8 cellular contexts compared by ENCODE assay signal in genomic region chr6:170575250-170575649, GRCh38. TPM values are rescaled to one million over a fixed set of nuclear protein-coding genes. Genes with fewer than 3 reads are reported as not detected.
DNase-seq lines count a peak whose midpoint lies in the region; ATAC-seq and TF ChIP-seq lines count a peak whose summit lies in the region.

No MANE protein-coding gene starts in this region.

- H3K36me3 Mint-ChIP-seq in activated CD8-positive, alpha-beta T cell treated with anti-CD3 and anti-CD28 coated beads for 36 hours (ENCODE audit: low read depth), result peaks cover 36% of the 10 kb centered on the region
- peaks cover 44% of the 10 kb centered on the region for H3K36me3 Mint-ChIP-seq in activated CD8-positive, alpha-beta T cell treated with anti-CD3 and anti-CD28 coated beads, Interleukin-2, amount 10 ng/mL, durations not matched to agents 7 days and 5 days (ENCODE audit: low read depth)
- H3K36me3 Mint-ChIP-seq in osteocyte (ENCODE audit: unreplicated experiment) (peaks cover 35% of the 10 kb centered on the region), endothelial cell (ENCODE audit: low read depth, unreplicated experiment) (peaks cover 2% of the 10 kb centered on the region)

- CTCF ChIA-PET in activated CD8-positive, alpha-beta T cell treated with anti-CD3 and anti-CD28 coated beads for 36 hours (lab: Charles Lee), result interaction anchor here (0.6 to 2.0 kb wide), 3 partner anchors 9 to 58 kb away, joined by 3 to 7 read pairs (median 3); partner anchors contain the start of gene PDCD2
- CTCF ChIA-PET in activated CD8-positive, alpha-beta T cell treated with anti-CD3 and anti-CD28 coated beads, Interleukin-2, amount 10 ng/mL, durations not matched to agents 7 days and 5 days (lab: Charles Lee), result interaction anchor here (1.2 to 1.7 kb wide), 2 partner anchors 9 to 16 kb away, joined by 3 to 7 read pairs; partner anchors contain the start of gene PDCD2

- TF ChIP-seq CTCF in activated CD8-positive, alpha-beta T cell treated with anti-CD3 and anti-CD28 coated beads for 36 hours (IDR thresholded peaks at IDR 0.05), result no peak
- TF ChIP-seq CTCF in osteocyte (IDR thresholded peaks at IDR 0.05) (peak; percentile 26), endothelial cell (IDR thresholded peaks at IDR 0.05; ENCODE audit: unreplicated experiment) (no peak)

- no peaks in the 10 kb centered on the region for H3K9me3 Mint-ChIP-seq in activated CD8-positive, alpha-beta T cell treated with anti-CD3 and anti-CD28 coated beads for 36 hours
- H3K9me3 Mint-ChIP-seq in activated CD8-positive, alpha-beta T cell treated with anti-CD3 and anti-CD28 coated beads, Interleukin-2, amount 10 ng/mL, durations not matched to agents 7 days and 5 days (ENCODE audit: insufficient read depth), result no peaks in the 10 kb centered on the region
- H3K9me3 Mint-ChIP-seq in osteocyte (ENCODE audit: unreplicated experiment) (no peaks in the 10 kb centered on the region), endothelial cell (ENCODE audit: unreplicated experiment) (no peaks in the 10 kb centered on the region)

- no peak overlapping the region for H3K27ac Mint-ChIP-seq in activated CD8-positive, alpha-beta T cell treated with anti-CD3 and anti-CD28 coated beads for 36 hours
- no peak overlapping the region for H3K27ac Mint-ChIP-seq in activated CD8-positive, alpha-beta T cell treated with anti-CD3 and anti-CD28 coated beads, Interleukin-2, amount 10 ng/mL, durations not matched to agents 7 days and 5 days
- H3K27ac Mint-ChIP-seq in osteocyte (ENCODE audit: unreplicated experiment), result no peak overlapping the region
- no peak overlapping the region for H3K27ac Mint-ChIP-seq in endothelial cell (ENCODE audit: unreplicated experiment)

- H3K4me1 Mint-ChIP-seq in activated CD8-positive, alpha-beta T cell treated with anti-CD3 and anti-CD28 coated beads for 36 hours (ENCODE audit: low read depth), result no peaks in the 10 kb centered on the region
- no peaks in the 10 kb centered on the region for H3K4me1 Mint-ChIP-seq in activated CD8-positive, alpha-beta T cell treated with anti-CD3 and anti-CD28 coated beads, Interleukin-2, amount 10 ng/mL, durations not matched to agents 7 days and 5 days (ENCODE audit: low read depth)
- H3K4me1 Mint-ChIP-seq in osteocyte (ENCODE audit: unreplicated experiment), result no peaks in the 10 kb centered on the region
- H3K4me1 Mint-ChIP-seq in endothelial cell (ENCODE audit: unreplicated experiment), result peaks cover 21% of the 10 kb centered on the region

- POLR2A ChIA-PET in activated CD8-positive, alpha-beta T cell treated with anti-CD3 and anti-CD28 coated beads for 36 hours (lab: Charles Lee), result interaction anchor here (1.1 to 1.4 kb wide), 3 partner anchors 9 to 23 kb away, joined by 3 to 6 read pairs (median 4); partner anchors contain the start of genes PDCD2, PSMB1 and TBP
- POLR2A ChIA-PET in activated CD8-positive, alpha-beta T cell treated with anti-CD3 and anti-CD28 coated beads, Interleukin-2, amount 10 ng/mL, durations not matched to agents 7 days and 5 days (lab: Charles Lee), result interaction anchor here (1.1 kb wide), 1 partner anchor 16 kb away, joined by 3 read pairs; no protein-coding TSS in a partner anchor

- H3K27me3 Mint-ChIP-seq in activated CD8-positive, alpha-beta T cell treated with anti-CD3 and anti-CD28 coated beads for 36 hours, result no peaks in the 10 kb centered on the region
- H3K27me3 Mint-ChIP-seq in activated CD8-positive, alpha-beta T cell treated with anti-CD3 and anti-CD28 coated beads, Interleukin-2, amount 10 ng/mL, durations not matched to agents 7 days and 5 days (ENCODE audit: low read depth), result no peaks in the 10 kb centered on the region
- H3K27me3 Mint-ChIP-seq in osteocyte (ENCODE audit: unreplicated experiment) (no peaks in the 10 kb centered on the region), endothelial cell (ENCODE audit: unreplicated experiment) (no peaks in the 10 kb centered on the region)

- no peak for ATAC-seq in activated CD8-positive, alpha-beta T cell treated with anti-CD3 and anti-CD28 coated beads for 36 hours
- ATAC-seq in activated CD8-positive, alpha-beta T cell treated with anti-CD3 and anti-CD28 coated beads, Interleukin-2, amount 10 ng/mL, durations not matched to agents 7 days and 5 days, result no peak
- ATAC-seq in HG03196 (IDR thresholded peaks at IDR 0.05; ENCODE audit: unreplicated experiment), result no peak

- H3K4me3 Mint-ChIP-seq in activated CD8-positive, alpha-beta T cell treated with anti-CD3 and anti-CD28 coated beads for 36 hours, result no peak overlapping the region
- no peak overlapping the region for H3K4me3 Mint-ChIP-seq in activated CD8-positive, alpha-beta T cell treated with anti-CD3 and anti-CD28 coated beads, Interleukin-2, amount 10 ng/mL, durations not matched to agents 7 days and 5 days
- H3K4me3 Mint-ChIP-seq in osteocyte (ENCODE audit: unreplicated experiment) (no peak overlapping the region), endothelial cell (ENCODE audit: unreplicated experiment) (no peak overlapping the region)

- peak; percentile 16 for DNase-seq in activated CD8-positive, alpha-beta T cell treated with anti-CD3 and anti-CD28 coated beads for 36 hours
- no peak for DNase-seq in activated CD8-positive, alpha-beta T cell treated with anti-CD3 and anti-CD28 coated beads, Interleukin-2, amount 10 ng/mL, durations not matched to agents 7 days and 5 days
- DNase-seq in M059J (ENCODE audit: low read depth) (peak; percentile 12), cerebellar cortex (ENCODE audit: low spot score) (peak; percentile 9), osteocyte (ENCODE audit: extremely low spot score, unreplicated experiment) (no peak), endothelial cell (ENCODE audit: low spot score) (no peak), head of caudate nucleus (no peak)

- intact Hi-C loops in activated CD8-positive, alpha-beta T cell treated with anti-CD3 and anti-CD28 coated beads for 36 hours (cut with micrococcal nuclease), result no loop called here
- intact Hi-C loops in head of caudate nucleus (cut with DNase I), result no loop called here

RNA-seq across cellular contexts. Expression of gene PDCD2, which starts 9.2 kb away (rescaled TPM):
- total RNA-seq in activated CD8-positive, alpha-beta T cell treated with anti-CD3 and anti-CD28 coated beads for 36 hours, result 100 to 1,000 TPM; 132 to 140 TPM
- total RNA-seq in activated CD8-positive, alpha-beta T cell treated with anti-CD3 and anti-CD28 coated beads, Interleukin-2, amount 10 ng/mL, durations not matched to agents 7 days and 5 days, result 10 to 100 TPM; 74.0 to 77.1 TPM
- 114 and 126 TPM in 2 replicates for total RNA-seq in M059J (2014; rRNA removed; shearing (Covaris generic))
- total RNA-seq in osteocyte, result 52.9 and 60.7 TPM in 2 replicates
- total RNA-seq in endothelial cell (ENCODE audit: unreplicated experiment), result 69.4 TPM

RNA-seq across cellular contexts. Expression of gene TBP, which starts 21.1 kb away (rescaled TPM):
- total RNA-seq in activated CD8-positive, alpha-beta T cell treated with anti-CD3 and anti-CD28 coated beads for 36 hours, result 10 to 100 TPM; 21.0 to 22.1 TPM
- 10 to 100 TPM; 20.0 to 21.5 TPM for total RNA-seq in activated CD8-positive, alpha-beta T cell treated with anti-CD3 and anti-CD28 coated beads, Interleukin-2, amount 10 ng/mL, durations not matched to agents 7 days and 5 days
- total RNA-seq in M059J (2014; rRNA removed; shearing (Covaris generic)), result 22.9 and 24.5 TPM in 2 replicates
- total RNA-seq in osteocyte (16.0 and 20.4 TPM in 2 replicates), endothelial cell (ENCODE audit: unreplicated experiment) (17.1 TPM)

RNA-seq across cellular contexts. Expression of gene PSMB1, which starts 22.1 kb away (rescaled TPM):
- total RNA-seq in activated CD8-positive, alpha-beta T cell treated with anti-CD3 and anti-CD28 coated beads for 36 hours, result 100 to 1,000 TPM; 236 to 247 TPM
- total RNA-seq in activated CD8-positive, alpha-beta T cell treated with anti-CD3 and anti-CD28 coated beads, Interleukin-2, amount 10 ng/mL, durations not matched to agents 7 days and 5 days, result 100 to 1,000 TPM; 161 to 173 TPM
- 834 and 922 TPM in 2 replicates for total RNA-seq in M059J (2014; rRNA removed; shearing (Covaris generic))
- total RNA-seq in osteocyte (139 and 151 TPM in 2 replicates), endothelial cell (ENCODE audit: unreplicated experiment) (165 TPM)

Comparison
In these comparisons a context has a peak if more than half of its experiments do, and no peak if none do; other contexts are left out.
1. DNase-seq: peak in activated CD8-positive, alpha-beta T cell treated with anti-CD3 and anti-CD28 coated beads for 36 hours (single experiment), M059J (single experiment) and cerebellar cortex (single experiment); none in activated CD8-positive, alpha-beta T cell treated with anti-CD3 and anti-CD28 coated beads, Interleukin-2, amount 10 ng/mL, durations not matched to agents 7 days and 5 days (single experiment), osteocyte (single experiment), endothelial cell (single experiment) and head of caudate nucleus (0 of 42).